Comparison of ENCODE assay signal across 8 cellular contexts in the genomic region with DNA sequence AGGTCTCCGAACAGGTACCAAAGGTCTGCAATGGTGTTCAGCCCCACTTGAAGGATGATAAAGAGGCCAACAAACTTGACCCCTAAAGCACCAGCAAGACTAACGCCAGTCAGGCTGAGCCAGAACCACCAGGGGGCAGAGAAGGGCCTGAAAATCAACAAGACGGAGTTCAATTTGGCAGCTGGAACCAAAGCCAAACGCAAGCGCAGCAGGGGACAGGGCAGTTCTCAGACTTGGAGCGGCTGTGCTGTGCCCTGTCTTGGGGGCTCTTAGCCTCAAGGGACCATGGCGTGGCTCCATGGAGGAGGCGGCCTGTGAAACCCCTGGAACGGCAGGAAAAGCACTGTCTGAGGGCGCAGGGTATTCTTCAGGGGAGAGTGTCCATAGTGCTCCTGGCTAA. TPM values are rescaled to one million over a fixed set of nuclear protein-coding genes. Genes with fewer than 3 reads are reported as not detected.
DNase-seq lines count a peak whose midpoint lies in the region; ATAC-seq and TF ChIP-seq lines count a peak whose summit lies in the region.

No MANE protein-coding gene starts in this region.

- WGBS in psoas muscle, 3 donors: 23 to 30% (median 24%) methylated on average over 10 of the region's 10 CpGs

- peaks cover 3 to 62% of the 10 kb centered on the region in 2 donors for H3K36me3 ChIP-seq in psoas muscle (ENCODE audit: insufficient read depth in 1 of 2, low read depth in 1 of 2)

- H3K9me3 ChIP-seq in psoas muscle: no peaks in the 10 kb centered on the region

- H3K4me1 ChIP-seq in psoas muscle: peaks cover 47% of the 10 kb centered on the region

- DNase-seq in EL (peak; percentile 68), HuH-7 (ENCODE audit: low spot score) (peak; percentile 68), SHP77 treated with DMSO at 0.1 percent for 48 hours (lab: John Stamatoyannopoulos, UW) (peak; percentile 19), amniotic epithelial cell (ENCODE audit: low read depth) (peak; percentile 84), left cardiac atrium (peak; percentile 78), psoas muscle (peak; percentile 83 to 92), SKM-1 (lab: John Stamatoyannopoulos, UW; ENCODE audit: unreplicated experiment) (no peak)

- peak; percentile 75 for TF ChIP-seq CTCF in psoas muscle (IDR thresholded peaks at IDR 0.05)

- H3K27ac ChIP-seq in psoas muscle: peak overlapping the region; percentile 38

- no peaks in the 10 kb centered on the region for H3K27me3 ChIP-seq in psoas muscle (ENCODE audit: insufficient read depth in 3 of 3, low read length in 2 of 3)

- intact Hi-C loops in left cardiac atrium (cut with DNase I): loop anchor here in 1 of 2 donors (10.0 kb wide), 1 partner anchor 254 kb away; no protein-coding TSS in a partner anchor
- intact Hi-C loops in psoas muscle (cut with DNase I): loop anchor here in 1 of 2 donors (1.0 kb wide), 1 partner anchor 15 kb away; no protein-coding TSS in a partner anchor

- ATAC-seq in left cardiac atrium (peak; percentile 44 to 77), psoas muscle (peak; percentile 75 to 83 (median 76)), GM18858 (IDR thresholded peaks at IDR 0.05; ENCODE audit: unreplicated experiment) (no peak)

- peak overlapping the region; percentile 20 for H3K4me3 ChIP-seq in psoas muscle

RNA-seq across cellular contexts. Expression of a gene that starts 19.6 kb away (rescaled TPM):
- total RNA-seq in left cardiac atrium (10 to 100 TPM; 20.8 to 25.5 TPM), psoas muscle (10 to 100 TPM; 29.2 to 57.5 (median 36.7) TPM)
- polyA plus RNA-seq in psoas muscle: 10 to 100 TPM; 17.4 to 28.5 (median 24.4) TPM

RNA-seq across cellular contexts. Expression of a gene that starts 19.7 kb away (rescaled TPM):
- total RNA-seq in left cardiac atrium (1 to 10 TPM; 6.5 to 7.9 TPM), psoas muscle (10 to 100 TPM; 17.7 to 56.6 (median 29.7) TPM)
- 10 to 100 TPM; 17.1 to 32.2 (median 28.9) TPM for polyA plus RNA-seq in psoas muscle

RNA-seq across cellular contexts. Expression of a gene that starts 30.1 kb away (rescaled TPM):
- total RNA-seq in left cardiac atrium (not detected), psoas muscle (not detected)
- polyA plus RNA-seq in psoas muscle: under 1 TPM in 1 of 3 donors, not detected in 2; 0.01 TPM
